ENCODE assay signal across 8 cellular contexts in the genomic region with DNA sequence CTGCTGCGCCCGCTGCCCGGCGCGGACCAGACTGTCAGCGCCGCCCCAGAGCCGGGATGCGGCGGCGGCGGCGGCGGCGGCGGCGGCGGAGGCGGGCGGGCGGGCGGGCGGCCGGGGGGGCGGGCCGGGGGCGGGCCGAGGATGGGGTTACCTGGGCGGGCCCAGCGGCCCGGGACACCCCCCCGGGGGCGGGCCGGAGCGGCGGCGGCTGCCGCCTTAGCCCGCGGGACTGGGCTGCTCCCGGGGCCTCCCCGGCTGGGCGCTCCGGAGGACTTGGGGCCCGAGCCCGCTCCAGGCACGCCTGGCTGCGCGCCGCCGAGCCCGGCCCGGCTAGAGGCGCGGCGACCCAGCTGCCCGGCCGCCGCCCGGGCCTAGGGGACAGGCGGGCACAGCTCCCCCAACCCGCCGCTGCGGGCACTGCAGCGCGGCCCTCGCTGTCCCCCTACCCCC. TPM values are rescaled to one million over a fixed set of nuclear protein-coding genes. Genes with fewer than 3 reads are reported as not detected.
A peak's percentile ranks its signal among the peaks of the same experiment; 100 is the strongest.
DNase-seq lines count a peak whose midpoint lies in the region; ATAC-seq and TF ChIP-seq lines count a peak whose summit lies in the region.

WNT4 (minus strand) TSS at position 33 of the 450 bp plus-strand sequence. CDS start 175 bp downstream, outside the sequence.

- peak; percentile 27 for DNase-seq in DMS53 treated with DMSO at 0.1 percent for 48 hours (lab: John Stamatoyannopoulos, UW; ENCODE audit: unreplicated experiment)
- no peak for DNase-seq in HFFc6
- DNase-seq in activated CD4-positive, alpha-beta T cell treated with anti-CD3 and anti-CD28 coated beads, Interleukin-2, amount 10 ng/mL, durations not matched to agents 7 days and 5 days = no peak
- DNase-seq in fibroblast of lung (ENCODE audit: low read depth in 2 of 2) = peak in 1 of 2 donors; percentile 17
- peak; percentile 66 for DNase-seq in natural killer cell treated with Interleukin-12 subunit alpha and Interleukin-12 subunit beta and Interleukin-15 and Interleukin-18, amount 100 ng/mL, for 72 hours (ENCODE audit: low spot score)

- H3K27me3 Mint-ChIP-seq in HFFc6 (ENCODE audit: insufficient read depth) = peaks cover 38% of the 10 kb centered on the region
- peaks cover 55% of the 10 kb centered on the region for H3K27me3 Mint-ChIP-seq in activated CD4-positive, alpha-beta T cell treated with anti-CD3 and anti-CD28 coated beads, Interleukin-2, amount 10 ng/mL, durations not matched to agents 7 days and 5 days
- H3K27me3 Mint-ChIP-seq in natural killer cell treated with Interleukin-12 subunit alpha and Interleukin-12 subunit beta and Interleukin-15 and Interleukin-18, amount 100 ng/mL, for 72 hours = peaks cover 31 to 33% of the 10 kb centered on the region in 2 donors

- H2AFZ ChIP-seq in fibroblast of lung (ENCODE audit: low read length) = no peak within 1 kb of the TSS

- peaks cover 11% of the 10 kb centered on the region for H3K4me1 Mint-ChIP-seq in HFFc6 (ENCODE audit: low read depth)
- peaks cover 6% of the 10 kb centered on the region for H3K4me1 Mint-ChIP-seq in activated CD4-positive, alpha-beta T cell treated with anti-CD3 and anti-CD28 coated beads, Interleukin-2, amount 10 ng/mL, durations not matched to agents 7 days and 5 days
- peaks cover 5 to 7% of the 10 kb centered on the region in 2 donors for H3K4me1 Mint-ChIP-seq in natural killer cell treated with Interleukin-12 subunit alpha and Interleukin-12 subunit beta and Interleukin-15 and Interleukin-18, amount 100 ng/mL, for 72 hours (ENCODE audit: low read depth in 2 of 2)

- no peaks in the 10 kb centered on the region for H3K4me1 ChIP-seq in fibroblast of lung (ENCODE audit: control insufficient read depth, extremely low read depth, insufficient read depth, low read length)

- H3K36me3 ChIP-seq in fibroblast of lung (ENCODE audit: control insufficient read depth, insufficient read depth, low read length) = no peaks in the 10 kb centered on the region

- peak within 1 kb of the TSS in 1 of 4 experiments; percentile 39 for H3K4me3 ChIP-seq in fibroblast of lung (replicated peaks in 1 of 4; ENCODE audit: control extremely low read depth in 1 of 4, insufficient read depth in 1 of 4, low read depth in 3 of 4, low read length in 4 of 4)

- no peak within 1 kb of the TSS for H3K27ac ChIP-seq in fibroblast of lung (ENCODE audit: insufficient read depth, low read length)

- TF ChIP-seq CTCF in HFFc6 (IDR thresholded peaks at IDR 0.05) (peak; percentile 13; the same call in 1 of the 2 replicates), fibroblast of lung (conservative IDR thresholded peaks at IDR 0.05 in 1 of 2, IDR thresholded peaks at IDR 0.05 in 1 of 2; ENCODE audit: low read depth in 1 of 2, low read length in 2 of 2) (no peak)

- no peaks in the 10 kb centered on the region for H3K9me3 ChIP-seq in fibroblast of lung (ENCODE audit: control insufficient read depth, insufficient read depth, low read depth, low read length)

- peaks cover 43% of the 10 kb centered on the region for H3K27me3 ChIP-seq in fibroblast of lung (ENCODE audit: control insufficient read depth, insufficient read depth, low read length)

- no peak within 1 kb of the TSS for H3K9ac ChIP-seq in fibroblast of lung (ENCODE audit: insufficient read depth, low read length)

- POLR2A ChIA-PET in activated CD4-positive, alpha-beta T cell treated with anti-CD3 and anti-CD28 coated beads, Interleukin-2, amount 10 ng/mL, durations not matched to agents 7 days and 5 days (lab: Charles Lee) = no interaction called here

- H4K20me1 ChIP-seq in fibroblast of lung (ENCODE audit: control insufficient read depth, extremely low read depth, insufficient read depth, low read length) = no peaks in the 10 kb centered on the region

- CTCF ChIA-PET in activated CD4-positive, alpha-beta T cell treated with anti-CD3 and anti-CD28 coated beads, Interleukin-2, amount 10 ng/mL, durations not matched to agents 7 days and 5 days (lab: Charles Lee) = interaction anchor here (1.5 kb wide), 1 partner anchor 104 kb away, joined by 3 read pairs; no protein-coding TSS in a partner anchor

- no peaks in the 10 kb centered on the region for H3K79me2 ChIP-seq in fibroblast of lung (ENCODE audit: control insufficient read depth, insufficient read depth, low read length)

- no peaks in the 10 kb centered on the region for H3K36me3 Mint-ChIP-seq in HFFc6 (ENCODE audit: low read depth)
- no peaks in the 10 kb centered on the region for H3K36me3 Mint-ChIP-seq in activated CD4-positive, alpha-beta T cell treated with anti-CD3 and anti-CD28 coated beads, Interleukin-2, amount 10 ng/mL, durations not matched to agents 7 days and 5 days (ENCODE audit: low read depth)
- H3K36me3 Mint-ChIP-seq in natural killer cell treated with Interleukin-12 subunit alpha and Interleukin-12 subunit beta and Interleukin-15 and Interleukin-18, amount 100 ng/mL, for 72 hours = no peaks in the 10 kb centered on the region

- ATAC-seq in natural killer cell treated with Interleukin-12 subunit alpha and Interleukin-12 subunit beta and Interleukin-15 and Interleukin-18, amount 100 ng/mL, for 72 hours = peak; percentile 81 to 88
- ATAC-seq in HG03159 (IDR thresholded peaks at IDR 0.05; ENCODE audit: unreplicated experiment) = no peak
- ATAC-seq in GM19452 (IDR thresholded peaks at IDR 0.05; ENCODE audit: unreplicated experiment) = no peak
- no peak for ATAC-seq in HG02885 (IDR thresholded peaks at IDR 0.05; ENCODE audit: poor library complexity, unreplicated experiment)

- H3K4me3 Mint-ChIP-seq in HFFc6 = peak within 1 kb of the TSS; percentile 66
- peak within 1 kb of the TSS; percentile 66 for H3K4me3 Mint-ChIP-seq in activated CD4-positive, alpha-beta T cell treated with anti-CD3 and anti-CD28 coated beads, Interleukin-2, amount 10 ng/mL, durations not matched to agents 7 days and 5 days
- peak within 1 kb of the TSS; percentile 74 for H3K4me3 Mint-ChIP-seq in natural killer cell treated with Interleukin-12 subunit alpha and Interleukin-12 subunit beta and Interleukin-15 and Interleukin-18, amount 100 ng/mL, for 72 hours

- peak within 1 kb of the TSS; percentile 71 for H3K4me2 ChIP-seq in fibroblast of lung (ENCODE audit: extremely low read depth, insufficient read depth, low read length)

- H3K9me3 Mint-ChIP-seq in HFFc6 = no peaks in the 10 kb centered on the region
- H3K9me3 Mint-ChIP-seq in activated CD4-positive, alpha-beta T cell treated with anti-CD3 and anti-CD28 coated beads, Interleukin-2, amount 10 ng/mL, durations not matched to agents 7 days and 5 days = no peaks in the 10 kb centered on the region
- no peaks in the 10 kb centered on the region for H3K9me3 Mint-ChIP-seq in natural killer cell treated with Interleukin-12 subunit alpha and Interleukin-12 subunit beta and Interleukin-15 and Interleukin-18, amount 100 ng/mL, for 72 hours

- H3K27ac Mint-ChIP-seq in HFFc6 = no peak within 1 kb of the TSS
- H3K27ac Mint-ChIP-seq in activated CD4-positive, alpha-beta T cell treated with anti-CD3 and anti-CD28 coated beads, Interleukin-2, amount 10 ng/mL, durations not matched to agents 7 days and 5 days = no peak within 1 kb of the TSS
- no peak within 1 kb of the TSS for H3K27ac Mint-ChIP-seq in natural killer cell treated with Interleukin-12 subunit alpha and Interleukin-12 subunit beta and Interleukin-15 and Interleukin-18, amount 100 ng/mL, for 72 hours

RNA-seq across cellular contexts. Expression of gene WNT4, which starts in this region (rescaled TPM):
- total RNA-seq in HFFc6 (2021; fragmentation: NEBNext Ultra II Directional; extraction: Animal tissue kit (Norgen Biotek cat#: 25700)) = not detected
- not detected for total RNA-seq in activated CD4-positive, alpha-beta T cell treated with anti-CD3 and anti-CD28 coated beads, Interleukin-2, amount 10 ng/mL, durations not matched to agents 7 days and 5 days
- total RNA-seq in fibroblast of lung = under 0.01 TPM in 1 of 2 replicates, not detected in the other
- not detected in 2 replicates for polyA plus RNA-seq in fibroblast of lung
- polyA plus RNA-seq in fibroblast of lung (2012) = 0.03 TPM in 1 of 2 replicates, not detected in the other
- polyA minus RNA-seq in fibroblast of lung (ENCODE audit: low replicate concordance) = not detected in 2 replicates
- not detected for total RNA-seq in natural killer cell treated with Interleukin-12 subunit alpha and Interleukin-12 subunit beta and Interleukin-15 and Interleukin-18, amount 100 ng/mL, for 72 hours

Comparison
In these comparisons a context has a peak if more than half of its experiments do, and no peak if none do; other contexts are left out.
1. Peak in DNase-seq and ATAC-seq in natural killer cell treated with Interleukin-12 subunit alpha and Interleukin-12 subunit beta and Interleukin-15 and Interleukin-18, amount 100 ng/mL, for 72 hours; RNA of the gene not detected or under 1 TPM.